In genomic region chr6:4021862-4022715, GRCh38 we compare ENCODE assay signal across 9 cellular contexts. TPM values are rescaled to one million over a fixed set of nuclear protein-coding genes. Genes with fewer than 3 reads are reported as not detected.
DNase-seq lines count a peak whose midpoint lies in the region; ATAC-seq, FAIRE-seq and TF ChIP-seq lines count a peak whose summit lies in the region.
"Had no signal": no experiment of that assay in that cellular context is flagged by ENCODE, and none has a peak within 500 bp of the region (broad histone marks: within the 10 kb centered on the region; RNA-seq: fewer than 3 reads in every experiment).

No MANE protein-coding gene starts in this region.

- H4K20me1 ChIP-seq in K562 (replicated peaks; ENCODE audit: control insufficient read depth, insufficient read depth, low read length): peaks cover 21% of the 10 kb centered on the region

- peak; percentile 44 for FAIRE-seq in K562 (lab: Jason Lieb, UNC)

- H3K27ac ChIP-seq in KOPT-K1 (ENCODE audit: low read depth, low read length, poor library complexity, severe bottlenecking) (peak overlapping the region; percentile 89), K562 (ENCODE audit: extremely low read depth, low read depth, low read length) (peak overlapping the region; percentile 90), layer of hippocampus (ENCODE audit: low read depth, low read length) (peak overlapping the region; percentile 94), thyroid gland (peak overlapping the region; percentile 95 to 97 (median 96))

- peak overlapping the region; percentile 89 for H2AFZ ChIP-seq in K562 (ENCODE audit: low read depth, low read length)

- peaks cover 7% of the 10 kb centered on the region for H3K9me1 ChIP-seq in K562 (ENCODE audit: control insufficient read depth, insufficient read depth, low read length)

- no peak for TF ChIP-seq RAD21 in K562 (CRISPR knock-in tag; conservative IDR thresholded peaks at IDR 0.05 in 1 of 2, IDR thresholded peaks at IDR 0.05 in 1 of 2)

- H3K9me3 ChIP-seq in KOPT-K1 (ENCODE audit: insufficient read depth, low read length, poor library complexity, severe bottlenecking) (no peaks in the 10 kb centered on the region), K562 (replicated peaks; ENCODE audit: control insufficient read depth, insufficient read depth, low read depth, low read length) (no peaks in the 10 kb centered on the region), thyroid gland (no peaks in the 10 kb centered on the region)

- H3K4me3 ChIP-seq in K562 (peak overlapping the region; percentile 80), thyroid gland (replicated peaks in 1 of 3) (peak overlapping the region; percentile 71 to 84 (median 78))

- H3K36me3 ChIP-seq in KOPT-K1 (ENCODE audit: insufficient read depth, low read length): peaks cover 24% of the 10 kb centered on the region
- H3K36me3 ChIP-seq in K562 (ENCODE audit: control insufficient read depth, insufficient read depth, low read length): peaks cover 37% of the 10 kb centered on the region
- no peaks in the 10 kb centered on the region for H3K36me3 ChIP-seq in thyroid gland

- under 1% methylated on average over 15 of the region's 15 CpGs for WGBS in K562 (ENCODE audit: insufficient coverage, low coverage, missing lambda C conversion rate)
- WGBS in thyroid gland, 2 donors: 5 to 6% methylated on average over 14 to 15 of the region's 15 CpGs

- H3K9ac ChIP-seq in K562 (ENCODE audit: insufficient read depth in 1 of 2, low read depth in 2 of 2, low read length in 2 of 2): peak overlapping the region; percentile 94 to 99

- intact Hi-C loops in K562 (cut with micrococcal nuclease): loop anchor here (2.0 to 10.0 kb wide), 2 partner anchors 113 to 667 kb away; partner anchors contain the start of gene ECI2
- intact Hi-C loops in thyroid gland (cut with DNase I): no loop called here

- TF ChIP-seq POLR2A in K562 (conservative IDR thresholded peaks at IDR 0.05) (no peak), thyroid gland (IDR thresholded peaks at IDR 0.05) (no peak)

- 0 out of 6 replicates have a peak, but pooled peaks of 1 of the 3 experiments have one; percentile 26 for TF ChIP-seq CTCF in K562 (IDR thresholded peaks at IDR 0.05 in 2 of 3, conservative IDR thresholded peaks at IDR 0.05 in 1 of 3; ENCODE audit: insufficient read depth in 2 of 3, low read depth in 1 of 3, low read length in 3 of 3)
- TF ChIP-seq CTCF in thyroid gland (IDR thresholded peaks at IDR 0.05): no peak

- CTCF ChIA-PET in K562 (lab: Yijun Ruan, JAX; ENCODE audit: low intra/inter-chr PET ratio): no interaction called here

- peaks cover 93% of the 10 kb centered on the region for H3K79me2 ChIP-seq in K562 (ENCODE audit: control insufficient read depth, insufficient read depth, low read length)

- TF ChIP-seq EP300 in K562 (IDR thresholded peaks at IDR 0.05; ENCODE audit: low read length): peak; percentile 4; the same call in 1 of the 2 replicates

- BruUV-seq in K562 (replicated peaks; lab: Mats Ljungman, UMichigan): TSS peak; percentile 40

- H3K4me2 ChIP-seq in K562 (ENCODE audit: insufficient read depth, low read length): peak overlapping the region; percentile 79

- POLR2A ChIA-PET in K562 (lab: Yijun Ruan, JAX): interaction anchor here (0.6 to 4.4 kb wide), 17 partner anchors 9 to 998 kb away, joined by 3 to 41 read pairs (median 4); no protein-coding TSS in a partner anchor

- H3K4me1 ChIP-seq in K562 (replicated peaks in 1 of 2; ENCODE audit: control insufficient read depth in 2 of 2, insufficient read depth in 2 of 2, low read length in 2 of 2) (peaks cover 13 to 26% of the 10 kb centered on the region in 2 experiments), thyroid gland (peaks cover 25 to 37% of the 10 kb centered on the region in 2 donors)

- DNase-seq in CD1c-positive myeloid dendritic cell (ENCODE audit: extremely low spot score): peak; percentile 31
- peak in 2 of 4 experiments; percentile 19 to 59 for DNase-seq in K562 (ENCODE audit: extremely low read depth in 1 of 4, low spot score in 3 of 4)
- no peak for DNase-seq in thyroid gland
- DNase-seq in NCI-H187 (lab: John Stamatoyannopoulos, UW): no peak

- H3K27me3 ChIP-seq in K562 (ENCODE audit: control insufficient read depth in 2 of 2, insufficient read depth in 2 of 2, low read length in 2 of 2): no peaks in the 10 kb centered on the region
- H3K27me3 ChIP-seq in layer of hippocampus (ENCODE audit: control insufficient read depth, insufficient read depth, low read length): no peaks in the 10 kb centered on the region
- H3K27me3 ChIP-seq in thyroid gland: no peaks in the 10 kb centered on the region

- ATAC-seq in GM21381 (IDR thresholded peaks at IDR 0.05; ENCODE audit: unreplicated experiment) (peak; percentile 5), K562 (peak; percentile 44)
- ATAC-seq in activated CD4-positive, CD25-positive, alpha-beta regulatory T cell treated with anti-CD3 and anti-CD28 coated beads, Interleukin-2, amount 50 U/mL, for 24 hours: no peak

- in situ Hi-C loops in K562 (cut with MboI): no loop called here

TF ChIP-seq in K562, 482 proteins besides CTCF, POLR2A, EP300 and RAD21 (continues in another document):
- TF ChIP-seq, protein P1, sequence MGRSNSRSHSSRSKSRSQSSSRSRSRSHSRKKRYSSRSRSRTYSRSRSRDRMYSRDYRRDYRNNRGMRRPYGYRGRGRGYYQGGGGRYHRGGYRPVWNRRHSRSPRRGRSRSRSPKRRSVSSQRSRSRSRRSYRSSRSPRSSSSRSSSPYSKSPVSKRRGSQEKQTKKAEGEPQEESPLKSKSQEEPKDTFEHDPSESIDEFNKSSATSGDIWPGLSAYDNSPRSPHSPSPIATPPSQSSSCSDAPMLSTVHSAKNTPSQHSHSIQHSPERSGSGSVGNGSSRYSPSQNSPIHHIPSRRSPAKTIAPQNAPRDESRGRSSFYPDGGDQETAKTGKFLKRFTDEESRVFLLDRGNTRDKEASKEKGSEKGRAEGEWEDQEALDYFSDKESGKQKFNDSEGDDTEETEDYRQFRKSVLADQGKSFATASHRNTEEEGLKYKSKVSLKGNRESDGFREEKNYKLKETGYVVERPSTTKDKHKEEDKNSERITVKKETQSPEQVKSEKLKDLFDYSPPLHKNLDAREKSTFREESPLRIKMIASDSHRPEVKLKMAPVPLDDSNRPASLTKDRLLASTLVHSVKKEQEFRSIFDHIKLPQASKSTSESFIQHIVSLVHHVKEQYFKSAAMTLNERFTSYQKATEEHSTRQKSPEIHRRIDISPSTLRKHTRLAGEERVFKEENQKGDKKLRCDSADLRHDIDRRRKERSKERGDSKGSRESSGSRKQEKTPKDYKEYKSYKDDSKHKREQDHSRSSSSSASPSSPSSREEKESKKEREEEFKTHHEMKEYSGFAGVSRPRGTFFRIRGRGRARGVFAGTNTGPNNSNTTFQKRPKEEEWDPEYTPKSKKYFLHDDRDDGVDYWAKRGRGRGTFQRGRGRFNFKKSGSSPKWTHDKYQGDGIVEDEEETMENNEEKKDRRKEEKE (IDR thresholded peaks at IDR 0.05; ENCODE audit: borderline replicate concordance in 1 of 2, control insufficient read depth in 1 of 2, low read depth in 2 of 2, low read length in 1 of 2): no peak
- peak; percentile 6 to 50; a peak in 1 of 4 replicates for TF ChIP-seq SIN3A (IDR thresholded peaks at IDR 0.05; ENCODE audit: borderline replicate concordance in 2 of 2, control insufficient read depth in 1 of 2, low read depth in 2 of 2, low read length in 2 of 2)
- TF ChIP-seq NCOR1 (IDR thresholded peaks at IDR 0.05): peak; percentile 31; the same call in 1 of the 2 replicates

RNA-seq across cellular contexts. Expression of gene FAM217A, which starts 56.8 kb away (rescaled TPM):
- not detected in 2 replicates for total RNA-seq in K562 (2011; cell fraction: chromatin; rRNA removed; ENCODE audit: low replicate concordance)
- not detected in 2 replicates for total RNA-seq in K562 (2011; cell fraction: nucleolus; rRNA removed)
- not detected in 2 replicates for total RNA-seq in K562 (2011; cell fraction: nucleoplasm; rRNA removed)
- total RNA-seq in K562 (2014; rRNA removed): not detected in 2 replicates
- not detected in 2 replicates for total RNA-seq in K562 (2014; rRNA removed; fragmentation: Illumina TruSeq; extraction: Trizol)
- total RNA-seq in K562 (2015; rRNA removed; fragmentation: Illumina TruSeq; extraction: Trizol): not detected in 2 replicates
- not detected in 2 replicates for total RNA-seq in K562 (2021)
- polyA plus RNA-seq in K562 (2011; rRNA removed): not detected in 2 replicates
- not detected in 2 replicates for polyA plus RNA-seq in K562 (2011; cell fraction: cytosol; rRNA removed)
- polyA plus RNA-seq in K562 (2011; cell fraction: nucleus; rRNA removed): not detected in 2 replicates
- polyA plus RNA-seq in K562 (2012): not detected in 2 replicates
- not detected in 2 replicates for polyA plus RNA-seq in K562 (2014; fragmentation: Illumina TruSeq; extraction: Trizol)
- not detected for polyA plus RNA-seq in K562 (2014; fragmentation: Nextera tagmentation; extraction: Ambion mirVana)
- not detected in 2 replicates for polyA plus RNA-seq in K562 (2014; rRNA removed)
- not detected in 2 replicates for polyA minus RNA-seq in K562 (2011; rRNA and poly(A)+ RNA removed)
- polyA minus RNA-seq in K562 (2011; cell fraction: cytosol; rRNA and poly(A)+ RNA removed): not detected in 2 replicates
- polyA minus RNA-seq in K562 (2011; cell fraction: nucleus; rRNA and poly(A)+ RNA removed): not detected in 2 replicates
- under 1 TPM in 1 of 4 donors, not detected in 3; 0.27 TPM for total RNA-seq in thyroid gland
- total RNA-seq: T-helper 2 cell treated with Interferon-gamma antibody and Interleukin-4, amounts not matched to agents 100 ng/mL and 5 ng/mL, for 36 hours had no signal

Comparison
In these comparisons a context has a peak if more than half of its experiments do, and no peak if none do; other contexts are left out.
1. ATAC-seq: peak in GM21381 (single experiment) and K562 (single experiment); none in activated CD4-positive, CD25-positive, alpha-beta regulatory T cell treated with anti-CD3 and anti-CD28 coated beads, Interleukin-2, amount 50 U/mL, for 24 hours (0 of 2).
2. Peak in every context shown above with its lines, with median percentiles within 50 percentile points of each other: H3K27ac ChIP-seq.